9 cellular contexts compared by ENCODE assay signal in genomic region chr2:176997074-176997791, GRCh38.
A peak's percentile ranks its signal among the peaks of the same experiment; 100 is the strongest.
DNase-seq lines count a peak whose midpoint lies in the region; ATAC-seq and TF ChIP-seq lines count a peak whose summit lies in the region.
"Had no signal": no experiment of that assay in that cellular context is flagged by ENCODE, and none has a peak within 500 bp of the region (broad histone marks: within the 10 kb centered on the region; RNA-seq: fewer than 3 reads in every experiment).

No MANE protein-coding gene starts in this region.

- TF ChIP-seq CTCF in activated CD8-positive, alpha-beta T cell treated with anti-CD3 and anti-CD28 coated beads for 36 hours (IDR thresholded peaks at IDR 0.05), result no peak
- no peak for TF ChIP-seq CTCF in lower lobe of right lung (IDR thresholded peaks at IDR 0.05)

- no peaks in the 10 kb centered on the region for H3K36me3 Mint-ChIP-seq in activated CD4-positive, alpha-beta memory T cell treated with anti-CD3 and anti-CD28 coated beads for 36 hours
- no peaks in the 10 kb centered on the region for H3K36me3 Mint-ChIP-seq in activated CD4-positive, alpha-beta memory T cell treated with anti-CD3 and anti-CD28 coated beads, Interleukin-2, amount 10 ng/mL, durations not matched to agents 7 days and 5 days (ENCODE audit: low read depth)
- H3K36me3 Mint-ChIP-seq in activated CD8-positive, alpha-beta T cell treated with anti-CD3 and anti-CD28 coated beads for 36 hours (ENCODE audit: low read depth), result no peaks in the 10 kb centered on the region

- CTCF ChIA-PET in activated CD4-positive, alpha-beta memory T cell treated with anti-CD3 and anti-CD28 coated beads for 36 hours (lab: Charles Lee), result no interaction called here
- CTCF ChIA-PET in activated CD4-positive, alpha-beta memory T cell treated with anti-CD3 and anti-CD28 coated beads, Interleukin-2, amount 10 ng/mL, durations not matched to agents 7 days and 5 days (lab: Charles Lee), result interaction anchor here (1.0 kb wide), 1 partner anchor 151 kb away, joined by 3 read pairs; no protein-coding TSS in a partner anchor
- CTCF ChIA-PET in activated CD8-positive, alpha-beta T cell treated with anti-CD3 and anti-CD28 coated beads for 36 hours (lab: Charles Lee), result interaction anchor here (0.7 kb wide), 1 partner anchor 16 kb away, joined by 3 read pairs; no protein-coding TSS in a partner anchor

- no peak overlapping the region for H3K4me3 ChIP-seq in lower lobe of right lung

- no peaks in the 10 kb centered on the region for H3K9me3 Mint-ChIP-seq in activated CD4-positive, alpha-beta memory T cell treated with anti-CD3 and anti-CD28 coated beads for 36 hours
- no peaks in the 10 kb centered on the region for H3K9me3 Mint-ChIP-seq in activated CD4-positive, alpha-beta memory T cell treated with anti-CD3 and anti-CD28 coated beads, Interleukin-2, amount 10 ng/mL, durations not matched to agents 7 days and 5 days
- H3K9me3 Mint-ChIP-seq in activated CD8-positive, alpha-beta T cell treated with anti-CD3 and anti-CD28 coated beads for 36 hours, result peaks cover 4% of the 10 kb centered on the region

- H3K27ac ChIP-seq in lower lobe of right lung, result no peak overlapping the region

- intact Hi-C loops in activated CD4-positive, alpha-beta memory T cell treated with anti-CD3 and anti-CD28 coated beads for 36 hours (cut with micrococcal nuclease), result loop anchor here (1.0 to 5.0 kb wide), 4 partner anchors 65 to 787 kb away; no protein-coding TSS in a partner anchor
- intact Hi-C loops in activated CD8-positive, alpha-beta T cell treated with anti-CD3 and anti-CD28 coated beads for 36 hours (cut with micrococcal nuclease), result loop anchor here (10.0 kb wide), 1 partner anchor 298 kb away; no protein-coding TSS in a partner anchor
- intact Hi-C loops in lower lobe of right lung (cut with DNase I), result no loop called here

- peaks cover 19% of the 10 kb centered on the region for H3K4me1 Mint-ChIP-seq in activated CD4-positive, alpha-beta memory T cell treated with anti-CD3 and anti-CD28 coated beads for 36 hours (ENCODE audit: low read depth)
- H3K4me1 Mint-ChIP-seq in activated CD4-positive, alpha-beta memory T cell treated with anti-CD3 and anti-CD28 coated beads, Interleukin-2, amount 10 ng/mL, durations not matched to agents 7 days and 5 days, result peaks cover 24% of the 10 kb centered on the region
- peaks cover 25% of the 10 kb centered on the region for H3K4me1 Mint-ChIP-seq in activated CD8-positive, alpha-beta T cell treated with anti-CD3 and anti-CD28 coated beads for 36 hours (ENCODE audit: low read depth)

- H3K27ac Mint-ChIP-seq in activated CD4-positive, alpha-beta memory T cell treated with anti-CD3 and anti-CD28 coated beads for 36 hours, result peak overlapping the region; percentile 18
- H3K27ac Mint-ChIP-seq in activated CD4-positive, alpha-beta memory T cell treated with anti-CD3 and anti-CD28 coated beads, Interleukin-2, amount 10 ng/mL, durations not matched to agents 7 days and 5 days, result no peak overlapping the region
- peak overlapping the region; percentile 69 for H3K27ac Mint-ChIP-seq in activated CD8-positive, alpha-beta T cell treated with anti-CD3 and anti-CD28 coated beads for 36 hours

- no peaks in the 10 kb centered on the region for H3K9me3 ChIP-seq in lower lobe of right lung

- POLR2A ChIA-PET in activated CD4-positive, alpha-beta memory T cell treated with anti-CD3 and anti-CD28 coated beads for 36 hours (lab: Charles Lee), result no interaction called here
- POLR2A ChIA-PET in activated CD4-positive, alpha-beta memory T cell treated with anti-CD3 and anti-CD28 coated beads, Interleukin-2, amount 10 ng/mL, durations not matched to agents 7 days and 5 days (lab: Charles Lee), result interaction anchor here (0.9 kb wide), 1 partner anchor 144 kb away, joined by 3 read pairs; no protein-coding TSS in a partner anchor
- POLR2A ChIA-PET in activated CD8-positive, alpha-beta T cell treated with anti-CD3 and anti-CD28 coated beads for 36 hours (lab: Charles Lee), result no interaction called here

- H3K4me1 ChIP-seq in lower lobe of right lung, result no peaks in the 10 kb centered on the region

- no peak overlapping the region for H3K4me3 Mint-ChIP-seq in activated CD4-positive, alpha-beta memory T cell treated with anti-CD3 and anti-CD28 coated beads for 36 hours
- no peak overlapping the region for H3K4me3 Mint-ChIP-seq in activated CD4-positive, alpha-beta memory T cell treated with anti-CD3 and anti-CD28 coated beads, Interleukin-2, amount 10 ng/mL, durations not matched to agents 7 days and 5 days
- H3K4me3 Mint-ChIP-seq in activated CD8-positive, alpha-beta T cell treated with anti-CD3 and anti-CD28 coated beads for 36 hours, result no peak overlapping the region

- no peaks in the 10 kb centered on the region for H3K27me3 Mint-ChIP-seq in activated CD4-positive, alpha-beta memory T cell treated with anti-CD3 and anti-CD28 coated beads for 36 hours
- peaks cover 5% of the 10 kb centered on the region for H3K27me3 Mint-ChIP-seq in activated CD4-positive, alpha-beta memory T cell treated with anti-CD3 and anti-CD28 coated beads, Interleukin-2, amount 10 ng/mL, durations not matched to agents 7 days and 5 days
- no peaks in the 10 kb centered on the region for H3K27me3 Mint-ChIP-seq in activated CD8-positive, alpha-beta T cell treated with anti-CD3 and anti-CD28 coated beads for 36 hours

- DNase-seq in activated CD4-positive, alpha-beta memory T cell treated with anti-CD3 and anti-CD28 coated beads for 36 hours, result peak; percentile 34
- no peak for DNase-seq in activated CD4-positive, alpha-beta memory T cell treated with anti-CD3 and anti-CD28 coated beads, Interleukin-2, amount 10 ng/mL, durations not matched to agents 7 days and 5 days
- DNase-seq in activated CD8-positive, alpha-beta T cell treated with anti-CD3 and anti-CD28 coated beads for 36 hours, result peak; percentile 52
- DNase-seq in mucosa of gallbladder (ENCODE audit: low spot score), result peak; percentile 79
- no peak for DNase-seq in lower lobe of right lung
- no peak for DNase-seq in SIG-M5 (lab: John Stamatoyannopoulos, UW)
- no peak for DNase-seq in AML-193 (lab: John Stamatoyannopoulos, UW)
- DNase-seq: DND-41 had no signal

- H3K36me3 ChIP-seq in lower lobe of right lung, result no peaks in the 10 kb centered on the region

- peak; percentile 49 for ATAC-seq in HG02970 (IDR thresholded peaks at IDR 0.05; ENCODE audit: low FRiP score, unreplicated experiment)
- peak; percentile 87 for ATAC-seq in activated CD8-positive, alpha-beta T cell treated with anti-CD3 and anti-CD28 coated beads for 36 hours
- no peak for ATAC-seq in lower lobe of right lung

- H3K27me3 ChIP-seq in lower lobe of right lung (ENCODE audit: low read depth), result no peaks in the 10 kb centered on the region

Comparison
In these comparisons a context has a peak if more than half of its experiments do, and no peak if none do; other contexts are left out.
1. DNase-seq: peak in activated CD4-positive, alpha-beta memory T cell treated with anti-CD3 and anti-CD28 coated beads for 36 hours (single experiment), activated CD8-positive, alpha-beta T cell treated with anti-CD3 and anti-CD28 coated beads for 36 hours (single experiment) and mucosa of gallbladder (single experiment); none in activated CD4-positive, alpha-beta memory T cell treated with anti-CD3 and anti-CD28 coated beads, Interleukin-2, amount 10 ng/mL, durations not matched to agents 7 days and 5 days (single experiment), lower lobe of right lung (single experiment), SIG-M5 (single experiment) and AML-193 (0 of 2).
2. ATAC-seq: peak in HG02970 (single experiment) and activated CD8-positive, alpha-beta T cell treated with anti-CD3 and anti-CD28 coated beads for 36 hours (single experiment); none in lower lobe of right lung (0 of 2).